13 cellular contexts compared by ENCODE assay signal in genomic region chr16:81189100-81189664, GRCh38. TPM values are rescaled to one million over a fixed set of nuclear protein-coding genes. Genes with fewer than 3 reads are reported as not detected.
DNase-seq lines count a peak whose midpoint lies in the region; ATAC-seq and TF ChIP-seq lines count a peak whose summit lies in the region.
"Had no signal": no experiment of that assay in that cellular context is flagged by ENCODE, and none has a peak within 500 bp of the region (broad histone marks: within the 10 kb centered on the region; RNA-seq: fewer than 3 reads in every experiment).

No MANE protein-coding gene starts in this region.

- H3K36me3 ChIP-seq in psoas muscle (ENCODE audit: insufficient read depth in 1 of 2, low read depth in 1 of 2) = no peaks in the 10 kb centered on the region

- intact Hi-C loops in right cardiac atrium (cut with DNase I) (no loop called here), psoas muscle (cut with DNase I) (loop anchor here in 1 of 2 donors (10.0 kb wide), 1 partner anchor 154 kb away; the partner anchor contains the start of gene ATMIN)

- no peaks in the 10 kb centered on the region for H3K27me3 ChIP-seq in right cardiac atrium (ENCODE audit: control insufficient read depth, insufficient read depth)
- H3K27me3 ChIP-seq in psoas muscle (ENCODE audit: insufficient read depth in 3 of 3, low read length in 2 of 3) = no peaks in the 10 kb centered on the region

- no peaks in the 10 kb centered on the region for H3K4me1 Mint-ChIP-seq in stimulated activated naive B cell treated with anti-CD40 and anti-IgM and Interleukin-4, amounts not matched to agents 10 μg/mL and 1 μg/mL and 100 μg/mL, for 72 hours
- H3K4me1 Mint-ChIP-seq: CD8-positive, alpha-beta memory T cell; H9 had no signal

- H3K9me3 Mint-ChIP-seq in stimulated activated naive B cell treated with anti-CD40 and anti-IgM and Interleukin-4, amounts not matched to agents 10 μg/mL and 1 μg/mL and 100 μg/mL, for 72 hours = no peaks in the 10 kb centered on the region
- H3K9me3 Mint-ChIP-seq: CD8-positive, alpha-beta memory T cell; H9 had no signal

- WGBS in right cardiac atrium = 26% methylated on average over 15 of the region's 15 CpGs
- 20 to 28% (median 20%) methylated on average over 15 of the region's 15 CpGs for WGBS in psoas muscle, 3 donors

- peaks cover 3% of the 10 kb centered on the region for H3K4me1 ChIP-seq in right cardiac atrium (ENCODE audit: control insufficient read depth, insufficient read depth, low read length)
- no peaks in the 10 kb centered on the region for H3K4me1 ChIP-seq in psoas muscle

- no peak overlapping the region for H3K27ac Mint-ChIP-seq in stimulated activated naive B cell treated with anti-CD40 and anti-IgM and Interleukin-4, amounts not matched to agents 10 μg/mL and 1 μg/mL and 100 μg/mL, for 72 hours
- H3K27ac Mint-ChIP-seq: H9, progenitor cell of endocrine pancreas had no signal

- no peak overlapping the region for H3K4me3 Mint-ChIP-seq in stimulated activated naive B cell treated with anti-CD40 and anti-IgM and Interleukin-4, amounts not matched to agents 10 μg/mL and 1 μg/mL and 100 μg/mL, for 72 hours
- H3K4me3 Mint-ChIP-seq: CD8-positive, alpha-beta memory T cell; H9 had no signal

- peak; percentile 90 for DNase-seq in Ammon's horn (ENCODE audit: low spot score)
- DNase-seq in astrocyte of the hippocampus (ENCODE audit: low read depth, low spot score) = peak; percentile 36
- peak; percentile 89 to 97 (median 96) for DNase-seq in right cardiac atrium
- peak; percentile 82 to 93 for DNase-seq in psoas muscle
- DNase-seq in stimulated activated naive B cell treated with anti-CD40 and anti-IgM and Interleukin-4, amounts not matched to agents 10 μg/mL and 1 μg/mL and 100 μg/mL, for 72 hours = no peak
- DNase-seq in iPS-NIHi7 (ENCODE audit: extremely low spot score) = no peak
- no peak for DNase-seq in CD1c-positive myeloid dendritic cell (ENCODE audit: extremely low spot score)
- DNase-seq: CD8-positive, alpha-beta memory T cell; H9 had no signal

- H3K36me3 Mint-ChIP-seq in stimulated activated naive B cell treated with anti-CD40 and anti-IgM and Interleukin-4, amounts not matched to agents 10 μg/mL and 1 μg/mL and 100 μg/mL, for 72 hours = no peaks in the 10 kb centered on the region
- H3K36me3 Mint-ChIP-seq: CD8-positive, alpha-beta memory T cell had no signal

- TF ChIP-seq CTCF in psoas muscle (IDR thresholded peaks at IDR 0.05) = no peak

- ATAC-seq in right cardiac atrium (peak; percentile 90 to 95), psoas muscle (peak; percentile 34 to 86 (median 78)), HG03521 (IDR thresholded peaks at IDR 0.05; ENCODE audit: unreplicated experiment) (no peak)
- no peak for ATAC-seq in stimulated activated naive B cell treated with anti-CD40 and anti-IgM and Interleukin-4, amounts not matched to agents 10 μg/mL and 1 μg/mL and 100 μg/mL, for 72 hours (replicated peaks)

- H3K9me3 ChIP-seq in right cardiac atrium (ENCODE audit: control insufficient read depth, low read length) = no peaks in the 10 kb centered on the region
- no peaks in the 10 kb centered on the region for H3K9me3 ChIP-seq in psoas muscle

- peaks cover 13 to 21% of the 10 kb centered on the region in 2 donors for H3K27me3 Mint-ChIP-seq in stimulated activated naive B cell treated with anti-CD40 and anti-IgM and Interleukin-4, amounts not matched to agents 10 μg/mL and 1 μg/mL and 100 μg/mL, for 72 hours

- H3K27ac ChIP-seq in right cardiac atrium (ENCODE audit: low read length) = peak overlapping the region; percentile 14
- H3K27ac ChIP-seq in psoas muscle = no peak overlapping the region

- H3K4me3 ChIP-seq in right cardiac atrium (ENCODE audit: low read length) (no peak overlapping the region), psoas muscle (no peak overlapping the region)

RNA-seq across cellular contexts. Expression of gene BCO1, which starts 49.3 kb away (rescaled TPM):
- total RNA-seq in right cardiac atrium (not detected), psoas muscle (not detected)
- polyA plus RNA-seq in right cardiac atrium (not detected), psoas muscle (under 1 TPM in 2 of 3 donors, not detected in 1; 0.10 TPM)
- total RNA-seq: CD8-positive, alpha-beta memory T cell; glomerular endothelial cell; H9; NCI-H460 had no signal
- polyA plus RNA-seq: CD8-positive, alpha-beta memory T cell had no signal

Comparison
In these comparisons a context has a peak if more than half of its experiments do, and no peak if none do; other contexts are left out.
1. DNase-seq: peak in Ammon's horn (single experiment), astrocyte of the hippocampus (single experiment), right cardiac atrium (3 of 3) and psoas muscle (2 of 2); none in stimulated activated naive B cell treated with anti-CD40 and anti-IgM and Interleukin-4, amounts not matched to agents 10 μg/mL and 1 μg/mL and 100 μg/mL, for 72 hours (single experiment), iPS-NIHi7 (single experiment) and CD1c-positive myeloid dendritic cell (single experiment).
2. ATAC-seq: peak in right cardiac atrium (2 of 2) and psoas muscle (4 of 4); none in stimulated activated naive B cell treated with anti-CD40 and anti-IgM and Interleukin-4, amounts not matched to agents 10 μg/mL and 1 μg/mL and 100 μg/mL, for 72 hours (0 of 2) and HG03521 (single experiment).